Comparison of ENCODE assay signal across 9 cellular contexts in the genomic region with DNA sequence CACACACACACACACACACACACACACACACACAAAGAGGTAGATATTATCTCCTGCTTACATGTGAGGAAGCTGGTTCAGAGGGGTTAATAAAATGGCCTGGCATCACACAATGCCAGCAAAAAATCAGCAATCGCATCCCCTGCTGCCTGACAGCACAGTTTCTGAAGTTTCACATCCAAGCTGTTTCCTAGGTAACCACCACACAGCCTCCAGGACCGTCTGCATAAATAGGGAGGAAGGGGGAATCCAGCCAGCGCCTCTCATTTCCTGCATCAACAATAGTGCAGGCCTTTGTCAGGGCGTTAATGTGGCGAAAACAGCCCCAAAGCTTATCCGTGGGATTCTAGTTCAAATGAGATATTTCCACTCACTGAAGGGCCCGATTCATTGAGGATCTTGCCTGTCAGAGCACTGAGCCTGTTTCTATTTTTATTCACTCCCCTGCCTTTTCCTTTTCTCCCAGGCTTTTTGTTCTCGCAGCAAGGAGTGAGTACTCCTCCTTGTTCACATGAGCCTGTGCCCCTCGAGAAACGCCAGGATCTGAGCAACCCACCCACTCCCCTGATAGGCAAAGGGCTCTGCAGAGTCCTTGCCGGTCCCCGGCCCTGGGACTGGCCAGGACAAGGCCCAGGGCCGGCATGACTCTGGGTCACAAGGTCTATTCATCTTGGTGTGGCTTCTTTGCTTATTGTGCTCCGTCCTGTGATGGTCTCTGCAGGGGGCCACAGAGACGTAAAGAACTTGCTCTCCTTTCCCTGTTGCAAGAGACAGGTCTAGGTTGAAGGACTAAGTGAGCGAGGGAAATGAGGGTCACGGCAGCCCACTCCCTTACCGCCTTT.
DNase-seq lines count a peak whose midpoint lies in the region; ATAC-seq lines count a peak whose summit lies in the region.
"Had no signal": no experiment of that assay in that cellular context is flagged by ENCODE, and none has a peak within 500 bp of the region (broad histone marks: within the 10 kb centered on the region; RNA-seq: fewer than 3 reads in every experiment).

No MANE protein-coding gene starts in this region.

- in situ Hi-C loops in ACHN (cut with HindIII; ENCODE audit: low pct_ligation_motif_present, low pct_unique_long_range_greater_than_20kb, low sequenced_read_pairs) = no loop called here

- H3K4me1 ChIP-seq in HUES6 (ENCODE audit: control insufficient read depth, insufficient read depth, low read length) = peaks cover 35% of the 10 kb centered on the region

- DNase-seq in C1 segment of cervical spinal cord (lab: John Stamatoyannopoulos, UW) (peak in 12 of 14 donors; percentile 35 to 84 (median 68)), anterior cingulate cortex (lab: John Stamatoyannopoulos, UW) (peak in 57 of 58 donors; percentile 25 to 97 (median 75)), iPS-NIHi7 (ENCODE audit: extremely low spot score) (peak; percentile 62), NCI-H1048 (lab: John Stamatoyannopoulos, UW) (no peak), ACHN (no peak)
- DNase-seq: NCI-H526 treated with DMSO at 0.1 percent for 48 hours had no signal

- H3K9me3 ChIP-seq in HUES6 (ENCODE audit: control insufficient read depth, insufficient read depth, low read depth, low read length) = peaks cover 16% of the 10 kb centered on the region

- ATAC-seq in GM19467 (IDR thresholded peaks at IDR 0.05; ENCODE audit: unreplicated experiment) = no peak
- ATAC-seq in GM18861 (IDR thresholded peaks at IDR 0.05; ENCODE audit: unreplicated experiment) = no peak

- H3K9ac ChIP-seq in HUES6 (ENCODE audit: low read length) = peak overlapping the region; percentile 18

- H3K36me3 ChIP-seq in HUES6 (ENCODE audit: control insufficient read depth, insufficient read depth, low read length) = peaks cover 12% of the 10 kb centered on the region; the same call in 1 of the 2 replicates

- peak overlapping the region; percentile 24; the same call in 1 of the 2 replicates for H3K4me3 ChIP-seq in HUES6 (ENCODE audit: low read depth, low read length)

- H3K27me3 ChIP-seq in HUES6 (ENCODE audit: control insufficient read depth, insufficient read depth, low read length) = no peaks in the 10 kb centered on the region

- H3K27ac ChIP-seq in HUES6 (ENCODE audit: low read depth, low read length) = peak overlapping the region; percentile 71; the same call in 1 of the 2 replicates

Comparison
In these comparisons a context has a peak if more than half of its experiments do, and no peak if none do; other contexts are left out.
1. DNase-seq: peak in C1 segment of cervical spinal cord (12 of 14), anterior cingulate cortex (57 of 58) and iPS-NIHi7 (single experiment); none in NCI-H1048 (single experiment) and ACHN (single experiment).